ENCODE assay signal across 1 cellular context in genomic region chr1:16077430-16078245, GRCh38.
TF ChIP-seq lines count a peak whose summit lies in the region.

No MANE protein-coding gene starts in this region.

TF ChIP-seq in GM23338, 12 proteins besides CTCF, POLR2A, EP300 and RAD21:
- TF ChIP-seq ZNF462 (CRISPR knock-in tag; IDR thresholded peaks at IDR 0.05) (no peak), STAT1 (IDR thresholded peaks at IDR 0.05; ENCODE audit: unreplicated experiment) (no peak), CREB1 (CRISPR knock-in tag; IDR thresholded peaks at IDR 0.05; ENCODE audit: low read depth) (no peak), ZNF114 (CRISPR knock-in tag; IDR thresholded peaks at IDR 0.05) (no peak), POLR2AphosphoS5 (IDR thresholded peaks at IDR 0.05; ENCODE audit: low read depth) (no peak), NANOG (IDR thresholded peaks at IDR 0.05; ENCODE audit: borderline replicate concordance) (no peak), REST (IDR thresholded peaks at IDR 0.05; ENCODE audit: unreplicated experiment) (no peak), EZH2 (IDR thresholded peaks at IDR 0.05; ENCODE audit: low read depth, unreplicated experiment) (no peak), JUNB (IDR thresholded peaks at IDR 0.05; ENCODE audit: unreplicated experiment) (no peak), ZNF331 (CRISPR knock-in tag; IDR thresholded peaks at IDR 0.05; ENCODE audit: low read depth) (no peak), EZH2phosphoT487 (IDR thresholded peaks at IDR 0.05; ENCODE audit: unreplicated experiment) (no peak), ETS1 (IDR thresholded peaks at IDR 0.05) (no peak)
